In genomic region chr9:120735415-120736126, GRCh38 we compare ENCODE assay signal across 12 cellular contexts. TPM values are rescaled to one million over a fixed set of nuclear protein-coding genes. Genes with fewer than 3 reads are reported as not detected.
DNase-seq lines count a peak whose midpoint lies in the region; ATAC-seq and TF ChIP-seq lines count a peak whose summit lies in the region.
"Had no signal": no experiment of that assay in that cellular context is flagged by ENCODE, and none has a peak within 500 bp of the region (broad histone marks: within the 10 kb centered on the region; RNA-seq: fewer than 3 reads in every experiment).

No MANE protein-coding gene starts in this region.

- WGBS in spleen, 5 donors, result 49 to 67% (median 56%) methylated on average over 3 of the region's 3 CpGs

- peaks cover 0 to 74% (median 26%) of the 10 kb centered on the region in 6 donors for H3K4me1 ChIP-seq in spleen
- H3K4me1 ChIP-seq: adrenal gland had no signal

- intact Hi-C loops in spleen (cut with DNase I; ENCODE audit: low total_unique reads), result no loop called here

- in situ Hi-C loops in G401 (cut with HindIII; ENCODE audit: low sequenced_read_pairs), result no loop called here

- peak; percentile 43 for ATAC-seq in GM18867 (IDR thresholded peaks at IDR 0.05; ENCODE audit: unreplicated experiment)

- H3K36me3 ChIP-seq in spleen, result no peaks in the 10 kb centered on the region
- H3K36me3 ChIP-seq: adrenal gland had no signal

- DNase-seq in SIG-M5 treated with dmso at 0.1 percent for 504 hours (lab: John Stamatoyannopoulos, UW; ENCODE audit: unreplicated experiment) (peak; percentile 98), germinal center (ENCODE audit: low spot score) (peak; percentile 39), spleen (peak; percentile 85), LoVo (ENCODE audit: low spot score) (no peak), GM20000 (ENCODE audit: low spot score) (no peak), G401 (ENCODE audit: low spot score) (no peak)
- DNase-seq in stimulated activated CD4-positive, alpha-beta T cell treated with anti-CD3 and anti-CD28 coated beads, Interleukin-4, amount 100 ng/mL, for 1 hour, result no peak
- DNase-seq: activated CD4-positive, alpha-beta T cell treated with anti-CD3 and anti-CD28 coated beads, Interleukin-2, amount 10 ng/mL, durations not matched to agents 7 days and 5 days; DMS79 treated with DMSO at 0.1 percent for 48 hours had no signal

- H3K27ac ChIP-seq in spleen, result peak overlapping the region; percentile 4 to 97 (median 86)
- H3K27ac ChIP-seq: KMS-11 had no signal

- TF ChIP-seq CTCF in spleen (IDR thresholded peaks at IDR 0.05 in 8 of 11, conservative IDR thresholded peaks at IDR 0.05 in 3 of 11) (peak in 1 of 11 experiments; percentile 14), GM20000 (IDR thresholded peaks at IDR 0.05; ENCODE audit: extremely low read depth, missing control alignments) (no peak)

- no peaks in the 10 kb centered on the region for H3K27me3 ChIP-seq in spleen (replicated peaks in 1 of 7)
- H3K27me3 ChIP-seq: adrenal gland had no signal

- H3K4me3 ChIP-seq in spleen, result peak overlapping the region in 1 of 8 donors; percentile 50
- H3K4me3 ChIP-seq: adrenal gland had no signal

- no peaks in the 10 kb centered on the region for H3K9me3 ChIP-seq in spleen
- H3K9me3 ChIP-seq: adrenal gland had no signal

- TF ChIP-seq POLR2A in spleen (IDR thresholded peaks at IDR 0.05), result no peak

RNA-seq across cellular contexts. Expression of gene MEGF9, which starts 21.3 kb away (rescaled TPM):
- 10 to 100 TPM; 25.6 to 57.3 (median 39.8) TPM for total RNA-seq in spleen
- polyA plus RNA-seq in spleen, result 1 to 10 TPM; 2.2 to 5.4 (median 3.0) TPM
- 4.2 and 7.5 TPM in 2 replicates for total RNA-seq in G401 (2014; rRNA removed; shearing (Covaris generic))

RNA-seq across cellular contexts. Expression of gene FBXW2, which starts 57.6 kb away (rescaled TPM):
- 100 to 1,000 TPM in 4 of 7 donors, 10 to 100 TPM in 3; 81.4 to 121 (median 104) TPM for total RNA-seq in spleen
- 10 to 100 TPM in 1 of 3 donors, 1 to 10 TPM in 2; 8.7 to 15.3 (median 8.8) TPM for polyA plus RNA-seq in spleen
- 19.0 and 19.1 TPM in 2 replicates for total RNA-seq in G401 (2014; rRNA removed; shearing (Covaris generic))

Comparison
In these comparisons a context has a peak if more than half of its experiments do, and no peak if none do; other contexts are left out.
1. DNase-seq: peak in SIG-M5 treated with dmso at 0.1 percent for 504 hours (single experiment), germinal center (single experiment) and spleen (single experiment); none in LoVo (single experiment), GM20000 (single experiment), G401 (single experiment) and stimulated activated CD4-positive, alpha-beta T cell treated with anti-CD3 and anti-CD28 coated beads, Interleukin-4, amount 100 ng/mL, for 1 hour (single experiment).